ENCODE assay signal across 8 cellular contexts in the genomic region with DNA sequence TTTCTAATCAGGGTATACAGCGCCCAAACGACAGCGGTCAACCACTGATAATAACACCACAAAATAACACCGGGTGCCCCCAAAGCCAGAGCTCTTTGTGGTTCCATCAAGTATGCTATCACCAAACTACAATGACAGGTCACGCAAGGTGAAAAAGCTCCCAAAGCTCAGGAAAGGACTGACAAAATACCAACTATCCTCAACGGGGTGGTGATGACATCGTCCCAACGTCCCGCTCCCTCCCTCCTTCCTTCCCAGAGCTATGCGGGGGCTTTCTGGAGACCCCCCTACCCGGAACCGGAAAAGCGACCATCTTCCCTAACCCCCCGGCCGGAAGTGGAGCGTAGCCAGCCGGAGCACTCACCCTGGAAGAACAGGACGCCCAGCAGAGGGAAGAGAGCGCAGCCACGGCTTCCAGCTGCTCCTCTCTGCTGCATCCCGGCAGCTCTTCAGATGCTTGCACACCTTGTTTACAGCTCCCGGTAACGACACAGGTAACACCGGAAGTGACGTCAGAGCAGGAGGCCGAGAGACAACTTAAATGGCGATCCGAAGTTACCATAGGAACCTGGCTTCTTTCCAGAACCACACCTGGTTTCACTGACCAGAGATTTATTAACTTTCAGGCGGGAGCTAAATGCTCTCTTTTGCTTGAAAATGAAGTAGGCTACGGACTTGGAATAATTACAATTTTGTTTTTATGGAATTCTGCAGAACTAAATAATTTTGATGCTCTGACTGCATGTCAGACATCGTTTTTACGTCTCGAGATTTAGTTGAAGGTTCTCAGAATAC. TPM values are rescaled to one million over a fixed set of nuclear protein-coding genes. Genes with fewer than 3 reads are reported as not detected.
DNase-seq lines count a peak whose midpoint lies in the region; ATAC-seq and TF ChIP-seq lines count a peak whose summit lies in the region.

A gene with protein sequence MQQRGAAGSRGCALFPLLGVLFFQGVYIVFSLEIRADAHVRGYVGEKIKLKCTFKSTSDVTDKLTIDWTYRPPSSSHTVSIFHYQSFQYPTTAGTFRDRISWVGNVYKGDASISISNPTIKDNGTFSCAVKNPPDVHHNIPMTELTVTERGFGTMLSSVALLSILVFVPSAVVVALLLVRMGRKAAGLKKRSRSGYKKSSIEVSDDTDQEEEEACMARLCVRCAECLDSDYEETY (minus strand): TSS at position 508 of the 795 bp plus-strand sequence. CDS start 71 bp downstream, at position 437.

- TF ChIP-seq CTCF in right atrium auricular region (IDR thresholded peaks at IDR 0.05), result no peak
- TF ChIP-seq CTCF in progenitor cell of endocrine pancreas (IDR thresholded peaks at IDR 0.05; ENCODE audit: unreplicated experiment), result no peak
- no peak for TF ChIP-seq CTCF in upper lobe of right lung (IDR thresholded peaks at IDR 0.05)

- H3K4me3 ChIP-seq in right atrium auricular region, result peak within 1 kb of the TSS; percentile 56 to 64
- H3K4me3 ChIP-seq in upper lobe of right lung, result peak within 1 kb of the TSS; percentile 64

- intact Hi-C loops in upper lobe of right lung (cut with DNase I), result no loop called here

- H3K4me1 ChIP-seq in right atrium auricular region (peaks cover 0 to 5% of the 10 kb centered on the region in 2 donors), upper lobe of right lung (peaks cover 5% of the 10 kb centered on the region)

- no peaks in the 10 kb centered on the region for H3K9me3 Mint-ChIP-seq in T-helper 2 cell treated with Interferon-gamma antibody and Interleukin-4, amounts not matched to agents 5 μg/mL and 100 μg/mL, for 36 hours
- no peaks in the 10 kb centered on the region for H3K9me3 Mint-ChIP-seq in progenitor cell of endocrine pancreas (ENCODE audit: low read depth)

- H3K9me3 ChIP-seq in right atrium auricular region (no peaks in the 10 kb centered on the region), upper lobe of right lung (no peaks in the 10 kb centered on the region)

- peaks cover 10% of the 10 kb centered on the region for H3K36me3 Mint-ChIP-seq in T-helper 2 cell treated with Interferon-gamma antibody and Interleukin-4, amounts not matched to agents 5 μg/mL and 100 μg/mL, for 36 hours (ENCODE audit: low read depth)
- H3K36me3 Mint-ChIP-seq in progenitor cell of endocrine pancreas (ENCODE audit: insufficient read depth), result peaks cover 5% of the 10 kb centered on the region

- H3K36me3 ChIP-seq in right atrium auricular region (no peaks in the 10 kb centered on the region), upper lobe of right lung (peaks cover 21% of the 10 kb centered on the region)

- H3K4me3 Mint-ChIP-seq in T-helper 2 cell treated with Interferon-gamma antibody and Interleukin-4, amounts not matched to agents 5 μg/mL and 100 μg/mL, for 36 hours, result peak within 1 kb of the TSS; percentile 99
- H3K4me3 Mint-ChIP-seq in progenitor cell of endocrine pancreas (ENCODE audit: low read depth), result peak within 1 kb of the TSS; percentile 99

- peaks cover 43% of the 10 kb centered on the region for H3K4me1 Mint-ChIP-seq in T-helper 2 cell treated with Interferon-gamma antibody and Interleukin-4, amounts not matched to agents 5 μg/mL and 100 μg/mL, for 36 hours (ENCODE audit: low read depth)
- peaks cover 9% of the 10 kb centered on the region for H3K4me1 Mint-ChIP-seq in progenitor cell of endocrine pancreas (ENCODE audit: low read depth)

- peak within 1 kb of the TSS; percentile 98 for H3K27ac Mint-ChIP-seq in T-helper 2 cell treated with Interferon-gamma antibody and Interleukin-4, amounts not matched to agents 5 μg/mL and 100 μg/mL, for 36 hours
- peak within 1 kb of the TSS; percentile 100 for H3K27ac Mint-ChIP-seq in progenitor cell of endocrine pancreas

- DNase-seq in GDM1 (lab: John Stamatoyannopoulos, UW) (peak; percentile 82), NCI-H1694 treated with DMSO at 0.1 percent for 48 hours (lab: John Stamatoyannopoulos, UW) (peak; percentile 24), anterior cingulate cortex (lab: John Stamatoyannopoulos, UW) (peak in 57 of 58 donors; percentile 3 to 75 (median 47)), right atrium auricular region (ENCODE audit: low spot score) (peak; percentile 73), progenitor cell of endocrine pancreas (ENCODE audit: low spot score, unreplicated experiment) (peak; percentile 67), upper lobe of right lung (peak; percentile 90)
- peak; percentile 69 for DNase-seq in T-helper 2 cell treated with Interferon-gamma antibody and Interleukin-4, amounts not matched to agents 5 μg/mL and 100 μg/mL, for 36 hours (ENCODE audit: low spot score)

- no peaks in the 10 kb centered on the region for H3K27me3 Mint-ChIP-seq in T-helper 2 cell treated with Interferon-gamma antibody and Interleukin-4, amounts not matched to agents 5 μg/mL and 100 μg/mL, for 36 hours (ENCODE audit: low read depth)
- no peaks in the 10 kb centered on the region for H3K27me3 Mint-ChIP-seq in progenitor cell of endocrine pancreas

- ATAC-seq in HG02763 (IDR thresholded peaks at IDR 0.05; ENCODE audit: unreplicated experiment) (peak; percentile 79), upper lobe of right lung (peak; percentile 93)

- H3K27me3 ChIP-seq in right atrium auricular region (no peaks in the 10 kb centered on the region), upper lobe of right lung (no peaks in the 10 kb centered on the region)

- H3K27ac ChIP-seq in right atrium auricular region (peak within 1 kb of the TSS; percentile 49 to 72), upper lobe of right lung (peak within 1 kb of the TSS; percentile 94)

RNA-seq across cellular contexts. Expression of the gene that starts here (rescaled TPM):
- total RNA-seq in right atrium auricular region, result 1 to 10 TPM; 1.0 to 2.0 TPM
- 6.3 and 7.4 TPM in 2 replicates for total RNA-seq in progenitor cell of endocrine pancreas
- 11.8 TPM for total RNA-seq in upper lobe of right lung

Comparison
In these comparisons a context has a peak if more than half of its experiments do, and no peak if none do; other contexts are left out.
1. Peak in every context shown above with its lines: DNase-seq, ATAC-seq, H3K4me3 ChIP-seq and H3K27ac ChIP-seq.
2. DNase-seq: peak in every context shown above with its lines; median percentile 90 in upper lobe of right lung; 82 in GDM1; 73 in right atrium auricular region; 69 in T-helper 2 cell treated with Interferon-gamma antibody and Interleukin-4, amounts not matched to agents 5 μg/mL and 100 μg/mL, for 36 hours; 67 in progenitor cell of endocrine pancreas; 47 in anterior cingulate cortex; 24 in NCI-H1694 treated with DMSO at 0.1 percent for 48 hours.